7 cellular contexts compared by ENCODE assay signal in the genomic region with DNA sequence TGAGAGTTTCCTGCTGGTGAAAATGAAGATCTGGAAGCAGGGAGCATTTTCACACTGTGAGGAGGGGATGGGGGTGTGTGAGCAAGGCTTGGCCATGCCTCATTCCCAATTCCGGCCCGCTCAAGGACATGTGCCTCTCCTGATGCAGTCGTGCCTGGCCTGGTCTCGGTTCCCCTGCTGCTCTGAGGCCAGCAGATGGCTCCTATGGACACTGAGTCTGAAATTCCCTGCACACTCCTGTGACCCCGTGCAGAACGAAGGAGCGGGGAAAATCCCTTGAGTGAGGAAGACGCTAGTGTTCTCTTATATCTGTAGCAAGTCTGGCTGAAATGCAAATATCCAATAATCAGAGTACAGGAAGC. TPM values are rescaled to one million over a fixed set of nuclear protein-coding genes. Genes with fewer than 3 reads are reported as not detected.
DNase-seq lines count a peak whose midpoint lies in the region; ATAC-seq, FAIRE-seq and TF ChIP-seq lines count a peak whose summit lies in the region.

No MANE protein-coding gene starts in this region.

- WGBS in pancreas, 2 donors = 7 to 13% methylated on average over 8 of the region's 8 CpGs

- FAIRE-seq in pancreas (lab: Jason Lieb, UNC) = no peak

- H3K27me3 ChIP-seq in SJCRH30 = no peaks in the 10 kb centered on the region
- H3K27me3 ChIP-seq in pancreas = no peaks in the 10 kb centered on the region

- 0 out of 2 replicates have a peak, but pooled peaks cover 3% of the 10 kb centered on the region for H3K9me3 ChIP-seq in SJCRH30 (replicated peaks)
- H3K9me3 ChIP-seq in pancreas = no peaks in the 10 kb centered on the region

- intact Hi-C loops in pancreas (cut with DNase I) = no loop called here

- ATAC-seq in GM21367 (IDR thresholded peaks at IDR 0.05; ENCODE audit: unreplicated experiment) (peak; percentile 29), pancreas (peak; percentile 30 to 63 (median 50)), GM21576 (IDR thresholded peaks at IDR 0.05; ENCODE audit: unreplicated experiment) (no peak)

- TF ChIP-seq CTCF in foreskin fibroblast (IDR thresholded peaks at IDR 0.05; ENCODE audit: low read depth, low read length) = peak; percentile 27
- no peak for TF ChIP-seq CTCF in pancreas (IDR thresholded peaks at IDR 0.05)

- DNase-seq in SJCRH30 (peak in 1 of 2 experiments; percentile 63), foreskin fibroblast (no peak), pancreas (peak in 2 of 6 donors; percentile 10 to 37), Kasumi-1 (lab: John Stamatoyannopoulos, UW) (no peak), middle frontal gyrus (ENCODE audit: extremely low spot score, low spot score) (no peak)

- H3K4me3 ChIP-seq in SJCRH30 = peak overlapping the region; percentile 68
- H3K4me3 ChIP-seq in foreskin fibroblast (ENCODE audit: low read depth in 1 of 2, low read length in 2 of 2) = peak overlapping the region; percentile 65 to 81
- H3K4me3 ChIP-seq in pancreas = peak overlapping the region in 3 of 4 donors; percentile 68 to 78 (median 72)

- H3K27ac ChIP-seq in SJCRH30 (no peak overlapping the region), pancreas (peak overlapping the region; percentile 84 to 98 (median 90))

- H3K4me1 ChIP-seq in SJCRH30 = no peaks in the 10 kb centered on the region
- H3K4me1 ChIP-seq in pancreas = peaks cover 6 to 8% (median 6%) of the 10 kb centered on the region in 3 donors

- H3K36me3 ChIP-seq in SJCRH30 (no peaks in the 10 kb centered on the region), pancreas (no peaks in the 10 kb centered on the region)

RNA-seq across cellular contexts. Expression of a gene that starts 0.4 kb away (rescaled TPM):
- 0.40 and 0.51 TPM in 2 replicates for total RNA-seq in SJCRH30 (2014; rRNA removed; shearing (Covaris generic))
- total RNA-seq in pancreas = 1 to 10 TPM; 1.5 to 4.5 (median 2.4) TPM
- 1 to 10 TPM; 3.6 to 5.9 TPM for polyA plus RNA-seq in pancreas

RNA-seq across cellular contexts. Expression of a gene that starts 39.6 kb away (rescaled TPM):
- total RNA-seq in SJCRH30 (2014; rRNA removed; shearing (Covaris generic)) = 16.2 and 19.6 TPM in 2 replicates
- 10 to 100 TPM in 1 of 6 donors, 1 to 10 TPM in 5; 6.5 to 10.9 (median 7.7) TPM for total RNA-seq in pancreas
- polyA plus RNA-seq in pancreas = 10 to 100 TPM; 14.9 to 22.7 TPM
